ENCODE assay signal across 17 cellular contexts in the genomic region with DNA sequence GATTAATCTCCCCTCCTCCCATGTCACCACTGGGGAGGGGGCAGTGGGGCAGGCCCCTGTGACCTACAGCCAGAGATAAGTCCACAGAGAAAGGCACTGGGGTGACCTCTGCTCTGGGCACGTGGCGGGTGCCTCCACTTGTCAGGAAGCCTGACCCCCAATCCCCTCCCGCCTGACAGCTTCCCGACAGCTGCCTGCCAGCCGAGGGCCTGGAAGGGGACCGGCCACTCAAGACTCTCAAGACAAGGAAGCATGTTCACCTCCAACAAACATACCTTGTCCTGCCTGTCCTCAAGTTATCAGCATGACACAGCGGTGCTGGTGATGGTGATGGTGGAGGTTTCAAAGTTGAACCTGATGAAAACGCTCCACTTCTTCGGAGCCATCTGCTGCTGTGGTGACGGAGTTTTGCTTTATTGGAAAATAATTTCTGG. TPM values are rescaled to one million over a fixed set of nuclear protein-coding genes. Genes with fewer than 3 reads are reported as not detected.
DNase-seq lines count a peak whose midpoint lies in the region; ATAC-seq, FAIRE-seq and TF ChIP-seq lines count a peak whose summit lies in the region.
"Had no signal": no experiment of that assay in that cellular context is flagged by ENCODE, and none has a peak within 500 bp of the region (broad histone marks: within the 10 kb centered on the region; RNA-seq: fewer than 3 reads in every experiment).

No MANE protein-coding gene starts in this region.

- H3K4me2 ChIP-seq in BLaER1 treated with 17β-estradiol and CSF1 and Interleukin-3, amounts not matched to agents 10 nM and 100 nM = peak overlapping the region in 5 of 11 experiments; percentile 20 to 100 (median 89); a peak in 7 of 22 replicates
- H3K4me2 ChIP-seq in K562 (ENCODE audit: insufficient read depth, low read length) = peak overlapping the region; percentile 94
- no peak overlapping the region for H3K4me2 ChIP-seq in mammary epithelial cell (ENCODE audit: insufficient read depth, low read depth, low read length)
- H3K4me2 ChIP-seq: GM23338 had no signal

- DNase-seq in CD8-positive, alpha-beta memory T cell = no peak
- peak in 2 of 4 experiments; percentile 39 to 73 for DNase-seq in K562 (ENCODE audit: extremely low read depth in 1 of 4, low spot score in 3 of 4)
- DNase-seq in NCI-H146 (lab: John Stamatoyannopoulos, UW) = no peak
- DNase-seq in mammary epithelial cell = no peak
- DNase-seq in T-helper 17 cell = no peak
- DNase-seq: amniotic stem cell; foreskin keratinocyte; left colon; NCI-H2081; NCI-H526; stimulated activated CD4-positive, alpha-beta T cell treated with anti-CD3 and anti-CD28 coated beads, Interleukin-4, amount 100 ng/mL, for 24 hours; T-helper 9 cell had no signal

- H3K36me3 Mint-ChIP-seq in CD8-positive, alpha-beta memory T cell = no peaks in the 10 kb centered on the region
- H3K36me3 Mint-ChIP-seq in nephron (ENCODE audit: low read depth) (no peaks in the 10 kb centered on the region), T-helper 17 cell (ENCODE audit: low read depth) (no peaks in the 10 kb centered on the region)

- CTCF ChIA-PET in CD8-positive, alpha-beta memory T cell (lab: Charles Lee) = interaction anchor here (0.8 to 2.0 kb wide), 5 partner anchors 115 to 359 kb away, joined by 3 to 8 read pairs (median 4); a partner anchor contains a TSS
- CTCF ChIA-PET in K562 (lab: Yijun Ruan, JAX; ENCODE audit: low intra/inter-chr PET ratio) = interaction anchor here (3.6 kb wide), 1 partner anchor 184 kb away, joined by 44 read pairs; no protein-coding TSS in a partner anchor
- CTCF ChIA-PET in mammary epithelial cell (lab: Charles Lee; ENCODE audit: low non-redundant PET) = interaction anchor here (0.6 kb wide), 1 partner anchor 184 kb away, joined by 3 read pairs; no protein-coding TSS in a partner anchor

- H3K4me3 Mint-ChIP-seq in CD8-positive, alpha-beta memory T cell = peak overlapping the region in 1 of 7 donors; percentile 48
- peak overlapping the region in 1 of 3 experiments; percentile 62 for H3K4me3 Mint-ChIP-seq in nephron
- H3K4me3 Mint-ChIP-seq in T-helper 17 cell = no peak overlapping the region
- H3K4me3 Mint-ChIP-seq: GM23338 had no signal

- H3K27me3 ChIP-seq in BLaER1 treated with 17β-estradiol and CSF1 and Interleukin-3, amounts not matched to agents 10 nM and 100 nM = no peaks in the 10 kb centered on the region
- no peaks in the 10 kb centered on the region for H3K27me3 ChIP-seq in CD8-positive, alpha-beta memory T cell (ENCODE audit: insufficient read depth, low read length, poor library complexity, severe bottlenecking)
- H3K27me3 ChIP-seq in K562 (ENCODE audit: control insufficient read depth in 2 of 2, insufficient read depth in 2 of 2, low read length in 2 of 2) = no peaks in the 10 kb centered on the region
- no peaks in the 10 kb centered on the region for H3K27me3 ChIP-seq in mammary epithelial cell (ENCODE audit: insufficient read depth, low read length)
- H3K27me3 ChIP-seq: BE2C, foreskin keratinocyte had no signal

- H3K36me3 ChIP-seq in BLaER1 treated with 17β-estradiol and CSF1 and Interleukin-3, amounts not matched to agents 10 nM and 100 nM = no peaks in the 10 kb centered on the region; a peak in 2 of 22 replicates
- no peaks in the 10 kb centered on the region for H3K36me3 ChIP-seq in CD8-positive, alpha-beta memory T cell (ENCODE audit: insufficient read depth, low read length)
- H3K36me3 ChIP-seq in K562 (ENCODE audit: control insufficient read depth, insufficient read depth, low read length) (peaks cover 5% of the 10 kb centered on the region; the same call in 1 of the 3 replicates), mammary epithelial cell (ENCODE audit: insufficient read depth, low read length) (no peaks in the 10 kb centered on the region)
- H3K36me3 ChIP-seq: BE2C had no signal

- H3K4me3 ChIP-seq in BLaER1 treated with 17β-estradiol and CSF1 and Interleukin-3, amounts not matched to agents 10 nM and 100 nM = no peak overlapping the region
- H3K4me3 ChIP-seq in CD8-positive, alpha-beta memory T cell (ENCODE audit: low read length) = no peak overlapping the region
- no peak overlapping the region for H3K4me3 ChIP-seq in K562
- H3K4me3 ChIP-seq in mammary epithelial cell (replicated peaks in 1 of 3; ENCODE audit: insufficient read depth in 1 of 3, low read depth in 2 of 3, low read length in 3 of 3) = no peak overlapping the region
- H3K4me3 ChIP-seq: GM23338 had no signal

- POLR2A ChIA-PET in CD8-positive, alpha-beta memory T cell (lab: Charles Lee) = interaction anchor here (0.6 kb wide), 1 partner anchor 601 kb away, joined by 4 read pairs; no protein-coding TSS in a partner anchor
- POLR2A ChIA-PET in K562 (lab: Yijun Ruan, JAX) = interaction anchor here (0.7 to 0.8 kb wide), 2 partner anchors 345 to 394 kb away, joined by 3 to 4 read pairs; no protein-coding TSS in a partner anchor

- H3K9me3 ChIP-seq in BLaER1 treated with 17β-estradiol and CSF1 and Interleukin-3, amounts not matched to agents 10 nM and 100 nM (replicated peaks in 1 of 11) = no peaks in the 10 kb centered on the region
- H3K9me3 ChIP-seq in CD8-positive, alpha-beta memory T cell (ENCODE audit: low read length) = no peaks in the 10 kb centered on the region
- H3K9me3 ChIP-seq in K562 (replicated peaks; ENCODE audit: control insufficient read depth, insufficient read depth, low read depth, low read length) (no peaks in the 10 kb centered on the region), mammary epithelial cell (replicated peaks; ENCODE audit: insufficient read depth, low read length) (no peaks in the 10 kb centered on the region), T-helper 17 cell (ENCODE audit: control insufficient read depth, low read length, poor library complexity, severe bottlenecking) (no peaks in the 10 kb centered on the region)
- H3K9me3 ChIP-seq: BE2C had no signal

- peak overlapping the region in 5 of 11 experiments; percentile 2 to 80 (median 37); a peak in 8 of 22 replicates for H3K27ac ChIP-seq in BLaER1 treated with 17β-estradiol and CSF1 and Interleukin-3, amounts not matched to agents 10 nM and 100 nM
- peak overlapping the region; percentile 61 for H3K27ac ChIP-seq in CD8-positive, alpha-beta memory T cell (ENCODE audit: low read depth, low read length)
- H3K27ac ChIP-seq in K562 (ENCODE audit: extremely low read depth, low read depth, low read length) = peak overlapping the region; percentile 77
- H3K27ac ChIP-seq in mammary epithelial cell (ENCODE audit: insufficient read depth, low read depth, low read length) = no peak overlapping the region
- H3K27ac ChIP-seq: foreskin keratinocyte had no signal

- intact Hi-C loops in K562 (cut with micrococcal nuclease) = loop anchor here (2.0 to 10.0 kb wide), 3 partner anchors 33 to 347 kb away; no protein-coding TSS in a partner anchor
- intact Hi-C loops in mammary epithelial cell (cut with micrococcal nuclease) = loop anchor here (5.0 kb wide), 1 partner anchor 120 kb away; no protein-coding TSS in a partner anchor

- H2AFZ ChIP-seq in K562 (ENCODE audit: low read depth, low read length) = peak overlapping the region; percentile 90
- no peak overlapping the region for H2AFZ ChIP-seq in mammary epithelial cell (ENCODE audit: low read depth, low read length)
- H2AFZ ChIP-seq: GM23338 had no signal

- H3K27ac Mint-ChIP-seq in CD8-positive, alpha-beta memory T cell = peak overlapping the region; percentile 51 to 96 (median 88)
- H3K27ac Mint-ChIP-seq in nephron (peak overlapping the region; percentile 46 to 76 (median 75)), T-helper 17 cell (no peak overlapping the region)
- H3K27ac Mint-ChIP-seq: GM23338 had no signal

- 19% methylated on average over 10 of the region's 10 CpGs for WGBS in K562 (ENCODE audit: insufficient coverage, low coverage, missing lambda C conversion rate)
- 100% methylated on average over 7 of the region's 10 CpGs for WGBS in mammary epithelial cell (ENCODE audit: low coverage, missing lambda C conversion rate)

- TF ChIP-seq CTCF in K562 (IDR thresholded peaks at IDR 0.05 in 2 of 3, conservative IDR thresholded peaks at IDR 0.05 in 1 of 3; ENCODE audit: insufficient read depth in 2 of 3, low read depth in 1 of 3, low read length in 3 of 3) (no peak), nephron (IDR thresholded peaks at IDR 0.05; ENCODE audit: unreplicated experiment in 3 of 3) (no peak), mammary epithelial cell (conservative IDR thresholded peaks at IDR 0.05 in 1 of 2, IDR thresholded peaks at IDR 0.05 in 1 of 2; ENCODE audit: extremely low read depth in 1 of 2, insufficient read depth in 1 of 2, low read depth in 1 of 2, low read length in 2 of 2) (no peak)

- H3K9ac ChIP-seq in BLaER1 treated with 17β-estradiol and CSF1 and Interleukin-3, amounts not matched to agents 10 nM and 100 nM = peak overlapping the region in 7 of 11 experiments; percentile 47 to 72 (median 65); a peak in 11 of 22 replicates
- H3K9ac ChIP-seq in K562 (ENCODE audit: insufficient read depth in 1 of 2, low read depth in 2 of 2, low read length in 2 of 2) (peak overlapping the region; percentile 78 to 91), mammary epithelial cell (ENCODE audit: insufficient read depth, low read length) (no peak overlapping the region)

- TF ChIP-seq RAD21 in K562 (CRISPR knock-in tag; conservative IDR thresholded peaks at IDR 0.05 in 1 of 2, IDR thresholded peaks at IDR 0.05 in 1 of 2) = no peak

- ATAC-seq in K562 (no peak), HG02840 (IDR thresholded peaks at IDR 0.05; ENCODE audit: low FRiP score, unreplicated experiment) (no peak), T-helper 17 cell (no peak)
- ATAC-seq: foreskin keratinocyte, GM23338 had no signal

- peaks cover 0 to 17% (median 10%) of the 10 kb centered on the region in 11 experiments; a peak in 10 of 22 replicates for H4K20me1 ChIP-seq in BLaER1 treated with 17β-estradiol and CSF1 and Interleukin-3, amounts not matched to agents 10 nM and 100 nM
- no peaks in the 10 kb centered on the region for H4K20me1 ChIP-seq in K562 (replicated peaks; ENCODE audit: control insufficient read depth, insufficient read depth, low read length)
- no peaks in the 10 kb centered on the region for H4K20me1 ChIP-seq in mammary epithelial cell (ENCODE audit: insufficient read depth, low read length)

- TF ChIP-seq POLR2A in K562 (conservative IDR thresholded peaks at IDR 0.05) = no peak

- H3K4me1 Mint-ChIP-seq in CD8-positive, alpha-beta memory T cell = peaks cover 16 to 27% (median 16%) of the 10 kb centered on the region in 3 donors
- peaks cover 16% of the 10 kb centered on the region for H3K4me1 Mint-ChIP-seq in nephron
- H3K4me1 Mint-ChIP-seq in T-helper 17 cell = peaks cover 17% of the 10 kb centered on the region

- in situ Hi-C loops in K562 (cut with MboI) (loop anchor here (5.0 to 25.0 kb wide), 3 partner anchors 35 to 340 kb away; a partner anchor contains a TSS), mammary epithelial cell (cut with MboI; ENCODE audit: low sequenced_read_pairs in 2 of 2) (loop anchor here (10.0 to 25.0 kb wide), 3 partner anchors 340 to 1240 kb away; a partner anchor contains a TSS)

- H3K27me3 Mint-ChIP-seq in CD8-positive, alpha-beta memory T cell = no peaks in the 10 kb centered on the region
- no peaks in the 10 kb centered on the region for H3K27me3 Mint-ChIP-seq in nephron (ENCODE audit: low read depth)
- no peaks in the 10 kb centered on the region for H3K27me3 Mint-ChIP-seq in T-helper 17 cell

- TF ChIP-seq EP300 in K562 (IDR thresholded peaks at IDR 0.05; ENCODE audit: low read length) = no peak

- dilution Hi-C loops in mammary epithelial cell (cut with HindIII; ENCODE audit: low sequenced_read_pairs) = loop anchor here (5.0 to 10.0 kb wide), 4 partner anchors 75 to 387 kb away; a partner anchor contains a TSS

- H3K4me1 ChIP-seq in BLaER1 treated with 17β-estradiol and CSF1 and Interleukin-3, amounts not matched to agents 10 nM and 100 nM = peaks cover 70 to 90% (median 86%) of the 10 kb centered on the region in 10 experiments
- peaks cover 32% of the 10 kb centered on the region for H3K4me1 ChIP-seq in CD8-positive, alpha-beta memory T cell (ENCODE audit: insufficient read depth, low read length)
- H3K4me1 ChIP-seq in K562 (replicated peaks in 1 of 2; ENCODE audit: control insufficient read depth in 2 of 2, insufficient read depth in 2 of 2, low read length in 2 of 2) (peaks cover 31 to 75% of the 10 kb centered on the region in 2 experiments), mammary epithelial cell (ENCODE audit: insufficient read depth, low read length) (peaks cover 19% of the 10 kb centered on the region)
- H3K4me1 ChIP-seq: foreskin keratinocyte had no signal

- H3K9me1 ChIP-seq in K562 (ENCODE audit: control insufficient read depth, insufficient read depth, low read length) = no peaks in the 10 kb centered on the region

- H3K79me2 ChIP-seq in K562 (ENCODE audit: control insufficient read depth, insufficient read depth, low read length) = peaks cover 40% of the 10 kb centered on the region
- peaks cover 13% of the 10 kb centered on the region for H3K79me2 ChIP-seq in mammary epithelial cell (ENCODE audit: insufficient read depth, low read length)

- peak; percentile 94 for FAIRE-seq in K562 (lab: Jason Lieb, UNC)

- no peaks in the 10 kb centered on the region for H3K9me3 Mint-ChIP-seq in CD8-positive, alpha-beta memory T cell
- H3K9me3 Mint-ChIP-seq in nephron = no peaks in the 10 kb centered on the region
- H3K9me3 Mint-ChIP-seq: GM23338 had no signal

- BruUV-seq in K562 (replicated peaks; lab: Mats Ljungman, UMichigan) = no TSS peak
- BruUV-seq in mammary epithelial cell (replicated peaks; lab: Mats Ljungman, UMichigan) = no TSS peak

RNA-seq across cellular contexts. Expression of a gene that starts 3.2 kb away (rescaled TPM):
- 10 to 100 TPM; 65.0 to 72.5 TPM for total RNA-seq in CD8-positive, alpha-beta memory T cell
- polyA plus RNA-seq in CD8-positive, alpha-beta memory T cell = 66.4 TPM
- 32.5 and 87.9 TPM in 2 replicates for total RNA-seq in K562 (2011; cell fraction: chromatin; rRNA removed; ENCODE audit: low replicate concordance)
- 57.6 and 57.7 TPM in 2 replicates for total RNA-seq in K562 (2011; cell fraction: nucleolus; rRNA removed)
- total RNA-seq in K562 (2011; cell fraction: nucleoplasm; rRNA removed) = 37.4 and 38.2 TPM in 2 replicates
- 74.4 and 79.5 TPM in 2 replicates for total RNA-seq in K562 (2014; rRNA removed)
- 4.5 and 5.2 TPM in 2 replicates for total RNA-seq in K562 (2014; rRNA removed; fragmentation: Illumina TruSeq; extraction: Trizol)
- 13.7 and 15.9 TPM in 2 replicates for total RNA-seq in K562 (2015; rRNA removed; fragmentation: Illumina TruSeq; extraction: Trizol)
- total RNA-seq in K562 (2021) = 142 TPM in 2 replicates
- polyA plus RNA-seq in K562 (2011; rRNA removed) = 9.9 and 13.5 TPM in 2 replicates
- 19.5 and 92.5 TPM in 2 replicates for polyA plus RNA-seq in K562 (2011; cell fraction: cytosol; rRNA removed)
- 23.2 and 44.5 TPM in 2 replicates for polyA plus RNA-seq in K562 (2011; cell fraction: nucleus; rRNA removed)
- polyA plus RNA-seq in K562 (2012) = 74.5 and 114 TPM in 2 replicates
- 8.4 and 22.6 TPM in 2 replicates for polyA plus RNA-seq in K562 (2014; fragmentation: Illumina TruSeq; extraction: Trizol)
- 1 to 10 TPM in 1 of 2 experiments, under 1 TPM in 1; 0.58 to 1.0 TPM for polyA plus RNA-seq in K562 (2014; fragmentation: Nextera tagmentation; extraction: Ambion mirVana)
- 143 and 153 TPM in 2 replicates for polyA plus RNA-seq in K562 (2014; rRNA removed)
- polyA minus RNA-seq in K562 (2011; rRNA and poly(A)+ RNA removed) = 3.3 and 3.9 TPM in 2 replicates
- polyA minus RNA-seq in K562 (2011; cell fraction: cytosol; rRNA and poly(A)+ RNA removed) = 16.1 and 25.8 TPM in 2 replicates
- 10.0 and 14.0 TPM in 2 replicates for polyA minus RNA-seq in K562 (2011; cell fraction: nucleus; rRNA and poly(A)+ RNA removed)
- 10 to 100 TPM; 13.5 to 70.9 TPM for total RNA-seq in mammary epithelial cell
- 11.8 TPM for polyA plus RNA-seq in mammary epithelial cell
- 5.4 TPM for polyA minus RNA-seq in mammary epithelial cell
- total RNA-seq in T-helper 17 cell = 10 to 100 TPM; 44.6 to 48.6 TPM

RNA-seq across cellular contexts. Expression of a gene that starts 30.4 kb away (rescaled TPM):
- 10 to 100 TPM; 35.9 to 38.4 TPM for total RNA-seq in CD8-positive, alpha-beta memory T cell
- polyA plus RNA-seq in CD8-positive, alpha-beta memory T cell = 0.94 TPM
- 25.0 and 40.0 TPM in 2 replicates for total RNA-seq in K562 (2011; cell fraction: chromatin; rRNA removed; ENCODE audit: low replicate concordance)
- 28.2 and 34.2 TPM in 2 replicates for total RNA-seq in K562 (2011; cell fraction: nucleolus; rRNA removed)
- total RNA-seq in K562 (2011; cell fraction: nucleoplasm; rRNA removed) = 21.0 and 24.4 TPM in 2 replicates
- total RNA-seq in K562 (2014; rRNA removed) (10.8 and 16.6 TPM in 2 replicates), K562 (2014; rRNA removed; fragmentation: Illumina TruSeq; extraction: Trizol) (2.8 and 3.2 TPM in 2 replicates), K562 (2015; rRNA removed; fragmentation: Illumina TruSeq; extraction: Trizol) (4.6 and 5.6 TPM in 2 replicates), K562 (2021) (55.4 and 60.5 TPM in 2 replicates), mammary epithelial cell (10 to 100 TPM; 27.2 to 47.8 TPM), T-helper 17 cell (100 to 1,000 TPM; 183 to 215 TPM)
- polyA plus RNA-seq in K562 (2011; rRNA removed) (3.1 and 4.6 TPM in 2 replicates), K562 (2014; fragmentation: Illumina TruSeq; extraction: Trizol) (15.8 and 21.4 TPM in 2 replicates), K562 (2014; fragmentation: Nextera tagmentation; extraction: Ambion mirVana) (under 1 TPM; 0.10 to 0.39 TPM), K562 (2014; rRNA removed) (16.4 and 17.0 TPM in 2 replicates), mammary epithelial cell (10.5 TPM)
- 3.6 and 6.1 TPM in 2 replicates for polyA plus RNA-seq in K562 (2011; cell fraction: cytosol; rRNA removed)
- polyA plus RNA-seq in K562 (2011; cell fraction: nucleus; rRNA removed) = 8.6 and 16.4 TPM in 2 replicates
- 13.2 and 13.6 TPM in 2 replicates for polyA plus RNA-seq in K562 (2012)
- 2.7 and 4.6 TPM in 2 replicates for polyA minus RNA-seq in K562 (2011; rRNA and poly(A)+ RNA removed)
- polyA minus RNA-seq in K562 (2011; cell fraction: cytosol; rRNA and poly(A)+ RNA removed) = 20.6 and 21.9 TPM in 2 replicates
- 8.6 and 10.9 TPM in 2 replicates for polyA minus RNA-seq in K562 (2011; cell fraction: nucleus; rRNA and poly(A)+ RNA removed)
- 34.8 TPM for polyA minus RNA-seq in mammary epithelial cell
